In the genomic region with DNA sequence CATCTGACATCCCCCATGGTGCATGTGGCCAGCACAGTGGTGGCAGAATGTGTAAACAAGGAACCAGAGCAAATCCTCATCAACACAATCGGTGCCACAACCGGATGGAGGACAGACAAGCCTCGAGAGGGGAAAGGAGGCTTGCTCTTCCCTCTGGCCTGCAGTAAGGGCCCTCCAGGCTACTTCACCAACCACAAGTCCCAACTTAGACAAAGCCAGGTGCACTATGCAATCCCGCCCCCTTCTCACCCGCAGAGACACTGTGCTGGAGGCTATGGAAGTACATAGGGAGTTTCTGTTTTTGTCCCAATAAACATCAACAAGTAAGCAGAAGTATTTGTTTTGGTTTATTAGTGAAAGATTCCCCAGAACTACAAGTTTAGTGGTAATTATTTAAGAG, we compare ENCODE assay signal across 29 cellular contexts. TPM values are rescaled to one million over a fixed set of nuclear protein-coding genes. Genes with fewer than 3 reads are reported as not detected.
"Had no signal": no experiment of that assay in that cellular context is flagged by ENCODE, and none has a peak within 500 bp of the region (broad histone marks: within the 10 kb centered on the region; RNA-seq: fewer than 3 reads in every experiment).

No MANE protein-coding gene starts in this region.

- H3K27ac ChIP-seq: coronary artery, heart left ventricle, neutrophil, right atrium auricular region, sigmoid colon, skin epidermis, stomach, thoracic aorta, transverse colon had no signal

- DNase-seq: effector CD4-positive, alpha-beta T cell; endodermal cell; erythroblast; foreskin melanocyte; heart left ventricle; hippocampal formation; kidney glomerular epithelial cell; mammary epithelial cell; mucosa of descending colon; naive thymus-derived CD8-positive, alpha-beta T cell; sigmoid colon; stimulated activated CD4-positive, alpha-beta T cell treated with anti-CD3 and anti-CD28 coated beads, Interleukin-12 subunit alpha, Interleukin-12 subunit beta, amount 100 ng/mL, for 4 hours; stimulated activated naive CD4-positive, alpha-beta T cell; stomach; substantia nigra; transverse colon had no signal

- H3K9me3 ChIP-seq: neutrophil, thoracic aorta had no signal

- H3K4me3 ChIP-seq: coronary artery, heart left ventricle, mucosa of descending colon, right atrium auricular region, sigmoid colon, skin epidermis, stomach, thoracic aorta, transverse colon had no signal

- ATAC-seq: heart left ventricle; mucosa of descending colon; naive thymus-derived CD8-positive, alpha-beta T cell had no signal

- H3K4me1 ChIP-seq: right atrium auricular region, transverse colon had no signal

- H3K36me3 ChIP-seq: heart left ventricle, neutrophil, right atrium auricular region, sigmoid colon, stomach, thoracic aorta, transverse colon had no signal

- H3K27me3 ChIP-seq: right atrium auricular region had no signal

- FAIRE-seq: endothelial cell of umbilical vein had no signal

RNA-seq across cellular contexts. Expression of gene SPATA19, which starts 54.3 kb away (rescaled TPM):
- total RNA-seq: dermis microvascular lymphatic vessel endothelial cell; endodermal cell; endothelial cell of umbilical vein; glomerular endothelial cell; heart left ventricle; lower leg skin; mammary epithelial cell; mucosa of descending colon; naive thymus-derived CD8-positive, alpha-beta T cell; osteoblast; pulmonary artery endothelial cell; right atrium auricular region; sigmoid colon; stomach; thoracic aorta; transverse colon; ureter had no signal
- polyA plus RNA-seq: endothelial cell of umbilical vein; heart left ventricle; mammary epithelial cell; naive thymus-derived CD8-positive, alpha-beta T cell; neural cell; sigmoid colon had no signal
